In the genomic region with DNA sequence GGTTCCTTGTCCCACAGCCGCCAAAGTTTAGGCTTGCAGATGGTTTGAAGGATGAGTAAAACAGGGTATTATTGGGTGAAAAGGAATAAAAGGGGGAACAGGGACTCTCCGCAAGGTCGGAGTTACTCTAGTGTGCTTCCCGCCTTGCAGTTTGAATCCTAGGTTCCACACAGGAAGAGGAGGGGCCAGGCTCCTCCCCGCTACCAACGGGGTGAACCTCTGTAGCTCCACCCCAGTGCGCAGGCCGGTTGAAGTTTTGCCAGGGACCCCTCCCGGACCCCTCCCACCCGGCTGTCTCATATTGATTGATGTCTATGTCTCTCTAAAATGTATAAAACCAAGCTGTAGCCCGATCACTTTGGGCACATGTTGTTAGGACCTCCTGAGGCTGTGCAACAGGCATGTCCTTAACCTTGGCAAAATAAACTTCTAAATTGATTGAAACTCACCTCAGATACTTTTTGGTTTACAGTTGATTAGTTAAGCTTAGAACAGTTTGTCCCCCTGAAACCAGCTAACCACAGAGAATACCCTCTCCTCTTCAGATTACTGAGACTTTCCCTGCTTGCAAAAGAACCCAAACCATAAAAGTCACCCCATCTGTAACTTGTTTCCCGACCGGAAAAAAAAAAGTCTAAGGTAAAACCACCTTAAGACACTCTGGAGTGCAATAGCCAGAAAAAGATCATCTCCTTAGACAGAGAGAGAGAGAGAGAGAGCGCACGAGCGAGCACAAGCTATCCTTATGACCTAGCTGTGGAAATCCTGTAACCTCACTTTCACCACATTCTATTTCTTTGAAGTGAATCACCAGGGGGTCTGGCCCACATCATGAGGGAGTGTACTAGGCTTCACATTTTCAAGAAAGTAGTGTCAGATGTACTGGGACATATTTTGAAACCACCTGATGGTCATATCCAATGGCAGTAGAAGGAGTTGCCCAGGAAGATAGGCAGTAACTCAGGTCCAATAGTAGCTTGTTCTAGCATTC, we compare ENCODE assay signal across 9 cellular contexts.
DNase-seq lines count a peak whose midpoint lies in the region; ATAC-seq and TF ChIP-seq lines count a peak whose summit lies in the region.
"Had no signal": no experiment of that assay in that cellular context is flagged by ENCODE, and none has a peak within 500 bp of the region (broad histone marks: within the 10 kb centered on the region; RNA-seq: fewer than 3 reads in every experiment).

No MANE protein-coding gene starts in this region.

- H3K4me3 ChIP-seq in cardiac fibroblast (replicated peaks in 1 of 2; ENCODE audit: low read depth in 2 of 2, low read length in 2 of 2): no peak overlapping the region
- H3K4me3 ChIP-seq: right lobe of liver had no signal

- peak; percentile 32 for DNase-seq in stimulated activated CD4-positive, alpha-beta T cell treated with anti-CD3 and anti-CD28 coated beads, Interleukin-1b, Interleukin-23, amount 100 ng/mL, for 48 hours
- no peak for DNase-seq in stimulated activated CD4-positive, alpha-beta T cell treated with anti-CD3 and anti-CD28 coated beads, Interleukin-4, amount 100 ng/mL, for 24 hours
- DNase-seq in cardiac fibroblast (ENCODE audit: low read depth in 2 of 2) (peak; percentile 8 to 39), NCI-H446 (lab: John Stamatoyannopoulos, UW) (no peak), RPMI8226 (no peak), NCI-H1694 treated with DMSO at 0.1 percent for 48 hours (lab: John Stamatoyannopoulos, UW) (no peak), NCI-H1092 (lab: John Stamatoyannopoulos, UW) (no peak)
- DNase-seq: right lobe of liver had no signal

- TF ChIP-seq CTCF in cardiac fibroblast (IDR thresholded peaks at IDR 0.05; ENCODE audit: low read depth, low read length): no peak

- ATAC-seq in HG03378 (IDR thresholded peaks at IDR 0.05; ENCODE audit: unreplicated experiment): peak; percentile 69

Comparison
In these comparisons a context has a peak if more than half of its experiments do, and no peak if none do; other contexts are left out.
1. DNase-seq: peak in stimulated activated CD4-positive, alpha-beta T cell treated with anti-CD3 and anti-CD28 coated beads, Interleukin-1b, Interleukin-23, amount 100 ng/mL, for 48 hours (single experiment) and cardiac fibroblast (2 of 2); none in stimulated activated CD4-positive, alpha-beta T cell treated with anti-CD3 and anti-CD28 coated beads, Interleukin-4, amount 100 ng/mL, for 24 hours (single experiment), NCI-H446 (0 of 2), RPMI8226 (single experiment), NCI-H1694 treated with DMSO at 0.1 percent for 48 hours (single experiment) and NCI-H1092 (single experiment).